ENCODE assay signal across 8 cellular contexts in genomic region chr2:216081012-216081411, GRCh38. TPM values are rescaled to one million over a fixed set of nuclear protein-coding genes. Genes with fewer than 3 reads are reported as not detected.
A peak's percentile ranks its signal among the peaks of the same experiment; 100 is the strongest.
DNase-seq lines count a peak whose midpoint lies in the region; ATAC-seq and TF ChIP-seq lines count a peak whose summit lies in the region.

No MANE protein-coding gene starts in this region.

- H3K9ac ChIP-seq in SU-DHL-6 (ENCODE audit: low read length), result peak overlapping the region; percentile 64

- no peaks in the 10 kb centered on the region for H4K20me1 ChIP-seq in SU-DHL-6 (ENCODE audit: low read depth, low read length)

- H3K27me3 ChIP-seq in H7 (ENCODE audit: control insufficient read depth, insufficient read depth, low read length) (peaks cover 2% of the 10 kb centered on the region; the same call in 1 of the 2 replicates), SU-DHL-6 (ENCODE audit: low read length) (no peaks in the 10 kb centered on the region)

- no peaks in the 10 kb centered on the region for H3K79me2 ChIP-seq in SU-DHL-6 (ENCODE audit: insufficient read depth, low read length)

- ATAC-seq in esophagus mucosa, result no peak
- ATAC-seq in GM21529 (IDR thresholded peaks at IDR 0.05; ENCODE audit: unreplicated experiment), result no peak

- H3K27ac ChIP-seq in SU-DHL-6 (ENCODE audit: low read depth, low read length), result no peak overlapping the region
- H3K27ac ChIP-seq in skin epidermis, result peak overlapping the region in 16 of 21 experiments; percentile 14 to 91 (median 72)

- DNase-seq in H7, result no peak
- DNase-seq in foreskin fibroblast, result no peak
- no peak for DNase-seq in NCI-H1930 (lab: John Stamatoyannopoulos, UW)
- no peak for DNase-seq in iPS-NIHi7 (ENCODE audit: extremely low spot score)

- no peaks in the 10 kb centered on the region for H3K9me2 ChIP-seq in SU-DHL-6 (replicated peaks; ENCODE audit: insufficient read depth, low read length)

- H3K9me3 ChIP-seq in SU-DHL-6 (ENCODE audit: insufficient read depth, low read length), result no peaks in the 10 kb centered on the region

- no peaks in the 10 kb centered on the region for H3K36me3 ChIP-seq in H7 (replicated peaks; ENCODE audit: control insufficient read depth, insufficient read depth, low read length)
- H3K36me3 ChIP-seq in SU-DHL-6 (ENCODE audit: low read length), result no peaks in the 10 kb centered on the region

- H3K4me3 ChIP-seq in H7 (ENCODE audit: insufficient read depth, low read depth, low read length) (peak overlapping the region; percentile 77), SU-DHL-6 (ENCODE audit: insufficient read depth, low read length, poor library complexity, severe bottlenecking) (peak overlapping the region; percentile 67), foreskin fibroblast (ENCODE audit: low read depth in 1 of 2, low read length in 2 of 2) (peak overlapping the region; percentile 68 to 73), skin epidermis (peak overlapping the region; percentile 41 to 69 (median 57))

- peak overlapping the region; percentile 69 for H3K4me2 ChIP-seq in SU-DHL-6 (ENCODE audit: low read depth, low read length, poor library complexity, severe bottlenecking)

- peak overlapping the region; percentile 97 for H2AFZ ChIP-seq in SU-DHL-6 (ENCODE audit: low read depth, low read length, severe bottlenecking)

- no peaks in the 10 kb centered on the region for H3F3A ChIP-seq in SU-DHL-6 (ENCODE audit: insufficient read depth)

- TF ChIP-seq CTCF in SU-DHL-6 (IDR thresholded peaks at IDR 0.05; ENCODE audit: insufficient read depth, low read length, poor library complexity, severe bottlenecking) (no peak), foreskin fibroblast (IDR thresholded peaks at IDR 0.05; ENCODE audit: low read depth, low read length) (no peak)

RNA-seq across cellular contexts. Expression of gene PECR, which starts 0.6 kb away (rescaled TPM):
- total RNA-seq in H7 (2014; rRNA removed; shearing (Covaris generic)), result 12.1 and 15.1 TPM in 2 replicates
- 3.1 TPM for total RNA-seq in esophagus mucosa

RNA-seq across cellular contexts. Expression of gene TMEM169, which starts 0.7 kb away (rescaled TPM):
- 0.42 and 1.1 TPM in 2 replicates for total RNA-seq in H7 (2014; rRNA removed; shearing (Covaris generic))
- 0.04 TPM for total RNA-seq in esophagus mucosa

RNA-seq across cellular contexts. Expression of gene XRCC5, which starts 28.1 kb away (rescaled TPM):
- 496 and 523 TPM in 2 replicates for total RNA-seq in H7 (2014; rRNA removed; shearing (Covaris generic))
- total RNA-seq in esophagus mucosa, result 198 TPM
